Comparison of ENCODE assay signal across 14 cellular contexts in the genomic region with DNA sequence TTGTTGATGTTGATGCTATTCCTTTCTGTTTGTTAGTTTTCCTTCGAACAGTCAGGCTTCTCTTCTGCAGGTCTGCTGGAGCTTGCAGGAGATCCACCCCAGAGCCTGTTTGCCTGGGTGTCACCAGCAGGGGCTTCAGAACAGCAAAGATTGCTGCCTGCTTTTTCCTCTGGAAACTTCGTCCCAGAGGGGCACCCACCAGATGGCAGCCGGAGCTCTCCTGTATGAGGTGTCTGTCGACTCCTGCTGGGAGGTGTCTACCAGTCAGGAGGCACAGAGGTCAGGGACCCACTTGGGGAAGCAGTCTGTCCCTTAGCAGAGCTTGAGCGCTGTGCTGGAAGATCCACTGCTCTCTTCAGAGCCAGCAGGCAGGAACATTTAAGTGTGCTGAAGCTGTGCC.
A peak's percentile ranks its signal among the peaks of the same experiment; 100 is the strongest.
DNase-seq lines count a peak whose midpoint lies in the region; ATAC-seq and TF ChIP-seq lines count a peak whose summit lies in the region.
"Had no signal": no experiment of that assay in that cellular context is flagged by ENCODE, and none has a peak within 500 bp of the region (broad histone marks: within the 10 kb centered on the region; RNA-seq: fewer than 3 reads in every experiment).

No MANE protein-coding gene starts in this region.

- H3K4ac ChIP-seq in H9 (ENCODE audit: low read depth, low read length) = no peak overlapping the region

- no peak; the same call in 2 of the 3 replicates for TF ChIP-seq CTCF in H9 (conservative IDR thresholded peaks at IDR 0.05)
- TF ChIP-seq CTCF in glutamatergic neuron (IDR thresholded peaks at IDR 0.05; ENCODE audit: partially characterized antibody, unreplicated experiment) = no peak
- no peak for TF ChIP-seq CTCF in coronary artery (IDR thresholded peaks at IDR 0.05)
- TF ChIP-seq CTCF in gastroesophageal sphincter (IDR thresholded peaks at IDR 0.05) = no peak

- H3K36me3 ChIP-seq in gastroesophageal sphincter = no peaks in the 10 kb centered on the region

- H4K5ac ChIP-seq in H9 (ENCODE audit: insufficient read length, low read depth, low read length) = no peak overlapping the region

- H4K20me1 ChIP-seq in H9 (ENCODE audit: control insufficient read depth, insufficient read depth, insufficient read length) = no peaks in the 10 kb centered on the region

- H3K4me3 Mint-ChIP-seq in H9 (no peak overlapping the region), glutamatergic neuron (ENCODE audit: unreplicated experiment) (no peak overlapping the region)
- H3K4me3 Mint-ChIP-seq in activated T-cell treated with anti-CD3 and anti-CD28 coated beads, Interleukin-2, amount 50 U/mL, for 24 hours = no peak overlapping the region
- H3K4me3 Mint-ChIP-seq: B cell; CD4-positive, alpha-beta T cell had no signal

- H3K4me1 ChIP-seq in H9 (ENCODE audit: insufficient read depth, low read length) = no peaks in the 10 kb centered on the region
- peaks cover 0 to 12% (median 3%) of the 10 kb centered on the region in 3 donors for H3K4me1 ChIP-seq in gastroesophageal sphincter

- DNase-seq in Daoy (ENCODE audit: low read depth) = peak; percentile 10
- peak; percentile 46 for DNase-seq in H9
- peak; percentile 5 for DNase-seq in SK-N-DZ (ENCODE audit: low spot score)
- peak; percentile 21 for DNase-seq in glutamatergic neuron
- no peak for DNase-seq in coronary artery (ENCODE audit: low spot score)
- no peak for DNase-seq in activated T-cell treated with anti-CD3 and anti-CD28 coated beads, Interleukin-2, amount 50 U/mL, for 24 hours
- DNase-seq in mucosa of gallbladder (ENCODE audit: low spot score) = no peak
- DNase-seq: CD4-positive, alpha-beta T cell; NCI-H1436 treated with DMSO at 0.1 percent for 48 hours; NCI-H2081; SIG-M5 had no signal

- no CpG with 5 or more reads among the region's 5 CpGs for whole genome bisulfite sequencing in H9 (ENCODE audit: extremely low coverage, insufficient read length, low lambda C conversion rate)
- WGBS in gastroesophageal sphincter (ENCODE audit: low coverage in 1 of 2), 2 donors = no CpG with 5 or more reads among the region's 5 CpGs

- H3T11ph ChIP-seq in H9 (ENCODE audit: low read length) = no peak overlapping the region

- no peak overlapping the region for H3K23ac ChIP-seq in H9 (ENCODE audit: insufficient read length, low read depth, low read length)

- H2BK5ac ChIP-seq in H9 (ENCODE audit: insufficient read length, low read length) = no peak overlapping the region

- H3K23me2 ChIP-seq in H9 (ENCODE audit: insufficient read length, low read depth, low read length, poor library complexity, severe bottlenecking) = no peaks in the 10 kb centered on the region

- H2BK120ac ChIP-seq in H9 (ENCODE audit: low read depth, low read length, poor library complexity, severe bottlenecking) = no peak overlapping the region

- H3K9me3 Mint-ChIP-seq in H9 (no peaks in the 10 kb centered on the region), glutamatergic neuron (ENCODE audit: unreplicated experiment) (peaks cover 6% of the 10 kb centered on the region)
- H3K9me3 Mint-ChIP-seq in activated T-cell treated with anti-CD3 and anti-CD28 coated beads, Interleukin-2, amount 50 U/mL, for 24 hours = peaks cover 3% of the 10 kb centered on the region

- no peak overlapping the region for H3K4me2 ChIP-seq in H9 (ENCODE audit: insufficient read depth, insufficient read length, low read length)

- no peaks in the 10 kb centered on the region for H3K27me3 ChIP-seq in H9 (ENCODE audit: insufficient read depth, low read length)
- H3K27me3 ChIP-seq in gastroesophageal sphincter = no peaks in the 10 kb centered on the region

- H4K8ac ChIP-seq in H9 (replicated peaks; ENCODE audit: insufficient read length, low read depth, low read length) = no peak overlapping the region

- no peak for TF ChIP-seq POLR2A in gastroesophageal sphincter (IDR thresholded peaks at IDR 0.05)

- no peaks in the 10 kb centered on the region for H3K79me1 ChIP-seq in H9 (ENCODE audit: insufficient read depth, low read depth, low read length, poor library complexity, severe bottlenecking)

- no peaks in the 10 kb centered on the region for H3K27me3 Mint-ChIP-seq in H9 (ENCODE audit: low read depth)
- H3K27me3 Mint-ChIP-seq in glutamatergic neuron (ENCODE audit: unreplicated experiment) = no peaks in the 10 kb centered on the region
- no peaks in the 10 kb centered on the region for H3K27me3 Mint-ChIP-seq in activated T-cell treated with anti-CD3 and anti-CD28 coated beads, Interleukin-2, amount 50 U/mL, for 24 hours
- H3K27me3 Mint-ChIP-seq: B cell; CD4-positive, alpha-beta T cell had no signal

- H3K9ac ChIP-seq in H9 (ENCODE audit: extremely low read depth, insufficient read length, low read length) = no peak overlapping the region

- no peak overlapping the region for H4K91ac ChIP-seq in H9 (ENCODE audit: insufficient read length, low read depth, low read length)

- H3K9me3 ChIP-seq in H9 (ENCODE audit: control insufficient read depth, low read depth, low read length) (no peaks in the 10 kb centered on the region), gastroesophageal sphincter (no peaks in the 10 kb centered on the region)

- H3K14ac ChIP-seq in H9 (ENCODE audit: insufficient read depth, low read length) = no peak overlapping the region

- H2AFZ ChIP-seq in H9 (ENCODE audit: low read length) = no peak overlapping the region

- H2BK20ac ChIP-seq in H9 (ENCODE audit: low read depth, low read length, poor library complexity, severe bottlenecking) = no peak overlapping the region

- H3K36me3 Mint-ChIP-seq in H9 (ENCODE audit: insufficient read depth in 1 of 3, low read depth in 3 of 3) = no peaks in the 10 kb centered on the region; a peak in 1 of 7 replicates
- no peaks in the 10 kb centered on the region for H3K36me3 Mint-ChIP-seq in glutamatergic neuron (ENCODE audit: unreplicated experiment)
- H3K36me3 Mint-ChIP-seq in activated T-cell treated with anti-CD3 and anti-CD28 coated beads, Interleukin-2, amount 50 U/mL, for 24 hours (ENCODE audit: low read depth) = no peaks in the 10 kb centered on the region

- H2BK15ac ChIP-seq in H9 (ENCODE audit: low read depth, low read length) = no peak overlapping the region

- H3K4me3 ChIP-seq in coronary artery (no peak overlapping the region), gastroesophageal sphincter (no peak overlapping the region)
- H3K4me3 ChIP-seq: K562 had no signal

- H3K27ac ChIP-seq in H9 (ENCODE audit: insufficient read length, low read depth, low read length) = no peak overlapping the region
- no peak overlapping the region for H3K27ac ChIP-seq in coronary artery
- no peak overlapping the region for H3K27ac ChIP-seq in gastroesophageal sphincter

- no peak for TF ChIP-seq EP300 in gastroesophageal sphincter (IDR thresholded peaks at IDR 0.05)

- H3K27ac Mint-ChIP-seq in H9 (no peak overlapping the region), glutamatergic neuron (ENCODE audit: unreplicated experiment) (no peak overlapping the region)
- H3K27ac Mint-ChIP-seq in activated T-cell treated with anti-CD3 and anti-CD28 coated beads, Interleukin-2, amount 50 U/mL, for 24 hours = no peak overlapping the region
- H3K27ac Mint-ChIP-seq: B cell; CD4-positive, alpha-beta T cell had no signal

- no peak for ATAC-seq in gastroesophageal sphincter
- ATAC-seq: K562 had no signal

- H3K4me1 Mint-ChIP-seq in H9 (peaks cover 0 to 3% of the 10 kb centered on the region in 2 experiments; a peak in 1 of 4 replicates), glutamatergic neuron (ENCODE audit: low read depth, unreplicated experiment) (no peaks in the 10 kb centered on the region)
- H3K4me1 Mint-ChIP-seq in activated T-cell treated with anti-CD3 and anti-CD28 coated beads, Interleukin-2, amount 50 U/mL, for 24 hours (ENCODE audit: low read depth) = no peaks in the 10 kb centered on the region
- H3K4me1 Mint-ChIP-seq: B cell had no signal

- no peak overlapping the region for H2AK5ac ChIP-seq in H9 (ENCODE audit: insufficient read length, low read length)

- no peak overlapping the region for H3K56ac ChIP-seq in H9 (ENCODE audit: insufficient read length, low read depth, low read length)

- no peaks in the 10 kb centered on the region for H3K79me2 ChIP-seq in H9 (ENCODE audit: insufficient read depth, low read length)

- no peak overlapping the region for H2BK12ac ChIP-seq in H9 (ENCODE audit: insufficient read length, low read depth, low read length)

- H3K18ac ChIP-seq in H9 (ENCODE audit: insufficient read length, low read depth, low read length) = no peak overlapping the region

Comparison
In these comparisons a context has a peak if more than half of its experiments do, and no peak if none do; other contexts are left out.
1. DNase-seq: peak in Daoy (single experiment), H9 (single experiment), SK-N-DZ (single experiment) and glutamatergic neuron (single experiment); none in coronary artery (single experiment), activated T-cell treated with anti-CD3 and anti-CD28 coated beads, Interleukin-2, amount 50 U/mL, for 24 hours (single experiment) and mucosa of gallbladder (single experiment).